In genomic region chr2:218456849-218457248, GRCh38 we compare ENCODE assay signal across 8 cellular contexts.
"Had no signal": no experiment of that assay in that cellular context is flagged by ENCODE, and none has a peak within 500 bp of the region (broad histone marks: within the 10 kb centered on the region; RNA-seq: fewer than 3 reads in every experiment).

No MANE protein-coding gene starts in this region.

- DNase-seq: H9, HCEC 1CT, KBM-7 had no signal

- H3K27ac ChIP-seq: KMS-11 had no signal

- H2AFZ ChIP-seq: GM23338 had no signal

- H3K4me3 ChIP-seq: GM23338 had no signal

- H3K9ac ChIP-seq: KMS-11 had no signal

- ATAC-seq: GM23338 had no signal

- FAIRE-seq: H1, H54, HTR-8/SVneo had no signal

- H3K4me2 ChIP-seq: GM23338, KMS-11 had no signal
